ENCODE assay signal across 29 cellular contexts in genomic region chr5:94725142-94725541, GRCh38.
"Had no signal": no experiment of that assay in that cellular context is flagged by ENCODE, and none has a peak within 500 bp of the region (broad histone marks: within the 10 kb centered on the region; RNA-seq: fewer than 3 reads in every experiment).

No MANE protein-coding gene starts in this region.

- DNase-seq: activated CD4-positive, alpha-beta memory T cell treated with anti-CD3 and anti-CD28 coated beads, Interleukin-2, amount 10 ng/mL, durations not matched to agents 7 days and 5 days; activated CD4-positive, alpha-beta T cell treated with anti-CD3 and anti-CD28 coated beads for 36 hours; activated CD4-positive, alpha-beta T cell treated with anti-CD3 and anti-CD28 coated beads, Interleukin-2, amount 50 U/mL, for 1 hour; activated gamma-delta T cell treated with Interleukin-2 at 50 U/mL for 16 hours; activated naive CD4-positive, alpha-beta T cell treated with anti-CD3 and anti-CD28 coated beads, Interleukin-2, amount 10 ng/mL, durations not matched to agents 7 days and 5 days; activated naive CD8-positive, alpha-beta T cell treated with anti-CD3 and anti-CD28 coated beads for 36 hours; activated T-cell treated with anti-CD3 and anti-CD28 coated beads for 4 hours; activated T-cell treated with anti-CD3 and anti-CD28 coated beads, Interleukin-2, amount 50 U/mL, for 48 hours; aorta; caudate nucleus; KG1; NCI-H1048; NCI-H146; NCI-H187 treated with DMSO at 0.1 percent for 48 hours; NCI-H2171; NCI-H345; NCI-H510A; NCI-H526 treated with DMSO at 0.1 percent for 48 hours; NCI-H82; OCI-M1; Peyer's patch; Right ventricle myocardium superior; SJCRH30; SK-N-SH; T-helper 1 cell; WERI-Rb-1 had no signal

- H3K27ac ChIP-seq: breast epithelium, Peyer's patch, RWPE1, SJCRH30, WERI-Rb-1 had no signal

- H3K36me3 ChIP-seq: breast epithelium, Peyer's patch, SJCRH30, WERI-Rb-1 had no signal

- H3K9me3 Mint-ChIP-seq: activated CD4-positive, alpha-beta memory T cell treated with anti-CD3 and anti-CD28 coated beads, Interleukin-2, amount 10 ng/mL, durations not matched to agents 7 days and 5 days; activated naive CD4-positive, alpha-beta T cell treated with anti-CD3 and anti-CD28 coated beads, Interleukin-2, amount 10 ng/mL, durations not matched to agents 7 days and 5 days; activated naive CD8-positive, alpha-beta T cell treated with anti-CD3 and anti-CD28 coated beads for 36 hours; activated T-helper 2 cell treated with anti-CD3 and anti-CD28 coated beads, Interferon-gamma antibody, Interleukin-2, Interleukin-4, amounts not matched to agents 10 μg/mL and 5 μg/mL and 100 μg/mL, durations not matched to agents 14 hours and 24 hours and 36 hours had no signal

- H3K4me3 Mint-ChIP-seq: activated CD4-positive, alpha-beta memory T cell treated with anti-CD3 and anti-CD28 coated beads, Interleukin-2, amount 10 ng/mL, durations not matched to agents 7 days and 5 days; activated CD4-positive, alpha-beta T cell treated with anti-CD3 and anti-CD28 coated beads for 36 hours; activated naive CD4-positive, alpha-beta T cell treated with anti-CD3 and anti-CD28 coated beads, Interleukin-2, amount 10 ng/mL, durations not matched to agents 7 days and 5 days; activated naive CD8-positive, alpha-beta T cell treated with anti-CD3 and anti-CD28 coated beads for 36 hours had no signal

- H3K4me1 Mint-ChIP-seq: activated CD4-positive, alpha-beta memory T cell treated with anti-CD3 and anti-CD28 coated beads, Interleukin-2, amount 10 ng/mL, durations not matched to agents 7 days and 5 days; activated CD4-positive, alpha-beta T cell treated with anti-CD3 and anti-CD28 coated beads for 36 hours; activated naive CD4-positive, alpha-beta T cell treated with anti-CD3 and anti-CD28 coated beads, Interleukin-2, amount 10 ng/mL, durations not matched to agents 7 days and 5 days; activated naive CD8-positive, alpha-beta T cell treated with anti-CD3 and anti-CD28 coated beads for 36 hours had no signal

- H3K36me3 Mint-ChIP-seq: activated naive CD4-positive, alpha-beta T cell treated with anti-CD3 and anti-CD28 coated beads, Interleukin-2, amount 10 ng/mL, durations not matched to agents 7 days and 5 days; activated naive CD8-positive, alpha-beta T cell treated with anti-CD3 and anti-CD28 coated beads for 36 hours had no signal

- H3K9me3 ChIP-seq: breast epithelium, Peyer's patch, SJCRH30, SK-N-SH had no signal

- ATAC-seq: activated CD4-positive, alpha-beta T cell treated with anti-CD3 and anti-CD28 coated beads for 36 hours had no signal

- H3K4me1 ChIP-seq: breast epithelium, Peyer's patch, SJCRH30 had no signal

- H3K27me3 ChIP-seq: breast epithelium, Peyer's patch, SJCRH30 had no signal

- H3K27ac Mint-ChIP-seq: activated CD4-positive, alpha-beta memory T cell treated with anti-CD3 and anti-CD28 coated beads, Interleukin-2, amount 10 ng/mL, durations not matched to agents 7 days and 5 days; activated CD4-positive, alpha-beta T cell treated with anti-CD3 and anti-CD28 coated beads for 36 hours; activated naive CD4-positive, alpha-beta T cell treated with anti-CD3 and anti-CD28 coated beads, Interleukin-2, amount 10 ng/mL, durations not matched to agents 7 days and 5 days; activated naive CD8-positive, alpha-beta T cell treated with anti-CD3 and anti-CD28 coated beads for 36 hours; activated T-helper 2 cell treated with anti-CD3 and anti-CD28 coated beads, Interferon-gamma antibody, Interleukin-2, Interleukin-4, amounts not matched to agents 10 μg/mL and 5 μg/mL and 100 μg/mL, durations not matched to agents 14 hours and 24 hours and 36 hours had no signal

- H3K27me3 Mint-ChIP-seq: activated CD4-positive, alpha-beta T cell treated with anti-CD3 and anti-CD28 coated beads for 36 hours; activated naive CD8-positive, alpha-beta T cell treated with anti-CD3 and anti-CD28 coated beads for 36 hours had no signal

- H3K9ac ChIP-seq: SK-N-SH had no signal

- H3K4me3 ChIP-seq: breast epithelium, Peyer's patch, SJCRH30 had no signal
